In genomic region chrX:25124391-25124790, GRCh38 we compare ENCODE assay signal across 26 cellular contexts.
"Had no signal": no experiment of that assay in that cellular context is flagged by ENCODE, and none has a peak within 500 bp of the region (broad histone marks: within the 10 kb centered on the region; RNA-seq: fewer than 3 reads in every experiment).

No MANE protein-coding gene starts in this region.

- ATAC-seq: natural killer cell; psoas muscle; right cardiac atrium; right lobe of liver; stimulated activated memory B cell treated with anti-CD40 and anti-IgM and Interleukin-4, amounts not matched to agents 10 μg/mL and 1 μg/mL and 100 μg/mL, for 72 hours; stimulated activated naive CD8-positive, alpha-beta T cell treated with anti-CD3 and anti-CD28 coated beads, Interleukin-15, amount 100 ng/mL, for 72 hours; stimulated activated naive CD8-positive, alpha-beta T cell treated with anti-CD3 and anti-CD28 coated beads, Interleukin-15, Interleukin-2, amounts not matched to agents 100 U/mL and 50 U/mL, for 24 hours; upper lobe of right lung had no signal

- H3K9me3 ChIP-seq: ovary, psoas muscle, right lobe of liver, sigmoid colon, suprapubic skin, testis, transverse colon, upper lobe of right lung, uterus had no signal

- H3K4me1 ChIP-seq: neural progenitor cell, parathyroid adenoma, psoas muscle, sigmoid colon, suprapubic skin, testis, tibial artery, transverse colon, upper lobe of right lung, uterus had no signal

- H3K36me3 ChIP-seq: neural progenitor cell, ovary, right lobe of liver, sigmoid colon, suprapubic skin, tibial artery, transverse colon, upper lobe of right lung, uterus had no signal

- H3K4me3 ChIP-seq: neural progenitor cell, ovary, psoas muscle, right lobe of liver, sigmoid colon, suprapubic skin, testis, tibial artery, transverse colon, upper lobe of right lung, uterus had no signal

- H3K27me3 ChIP-seq: neural progenitor cell, ovary, right lobe of liver, sigmoid colon, suprapubic skin, testis, tibial artery, transverse colon, upper lobe of right lung had no signal

- DNase-seq: natural killer cell; occipital lobe; ovary; posterior cingulate gyrus; psoas muscle; right cardiac atrium; right lobe of liver; sigmoid colon; small intestine; stimulated activated CD4-positive, alpha-beta T cell treated with anti-CD3 and anti-CD28 coated beads, Interleukin-15, amount 100 ng/mL, for 24 hours; stimulated activated CD4-positive, alpha-beta T cell treated with anti-CD3 and anti-CD28 coated beads, Interleukin-4, amount 100 ng/mL, for 1 hour; stimulated activated CD4-positive, alpha-beta T cell treated with anti-CD3 and anti-CD28 coated beads, Interleukin-4, amount 100 ng/mL, for 4 hours; stimulated activated CD8-positive, alpha-beta memory T cell treated with anti-CD3 and anti-CD28 coated beads, Interleukin-4, amount 100 ng/mL, for 48 hours; stimulated activated naive CD4-positive, alpha-beta T cell; stimulated activated naive CD8-positive, alpha-beta T cell treated with anti-CD3 and anti-CD28 coated beads, Interleukin-15, amount 100 ng/mL, for 72 hours; stimulated activated naive CD8-positive, alpha-beta T cell treated with anti-CD3 and anti-CD28 coated beads, Interleukin-15, Interleukin-2, amounts not matched to agents 100 U/mL and 50 U/mL, for 24 hours; substantia nigra; testis; tibial artery; transverse colon; upper lobe of right lung; uterus had no signal
